In genomic region chr18:50428531-50429206, GRCh38 we compare ENCODE assay signal across 1 cellular context.
TF ChIP-seq lines count a peak whose summit lies in the region.

No MANE protein-coding gene starts in this region.

TF ChIP-seq in H1, 55 proteins besides CTCF, POLR2A, EP300 and RAD21 (continued from another document):
- TF ChIP-seq SIRT6 (IDR thresholded peaks at IDR 0.05; ENCODE audit: low read length) (no peak), CBX8 (IDR thresholded peaks at IDR 0.05; ENCODE audit: borderline replicate concordance, low read depth, low read length) (no peak), NRF1 (IDR thresholded peaks at IDR 0.05; ENCODE audit: low read depth, low read length) (no peak), BRCA1 (IDR thresholded peaks at IDR 0.05; ENCODE audit: low read depth, low read length) (no peak), POLR2AphosphoS5 (IDR thresholded peaks at IDR 0.05; ENCODE audit: low read depth, low read length) (no peak), ASH2L (IDR thresholded peaks at IDR 0.05; ENCODE audit: low read length) (no peak), POU5F1 (IDR thresholded peaks at IDR 0.05; ENCODE audit: low read depth, low read length) (no peak), SP4 (IDR thresholded peaks at IDR 0.05; ENCODE audit: low read length) (no peak), SP2 (IDR thresholded peaks at IDR 0.05; ENCODE audit: low read length) (no peak), SUZ12 (IDR thresholded peaks at IDR 0.05; ENCODE audit: low read length) (no peak), CEBPB (IDR thresholded peaks at IDR 0.05; ENCODE audit: low read depth, low read length) (no peak)
